Comparison of ENCODE assay signal across 1 cellular context in genomic region chr7:143383642-143383957, GRCh38.
TF ChIP-seq lines count a peak whose summit lies in the region.

No MANE protein-coding gene starts in this region.

TF ChIP-seq in A549, 52 proteins besides CTCF, POLR2A, EP300 and RAD21:
- TF ChIP-seq BCL3 (IDR thresholded peaks at IDR 0.05) (no peak), HOXB5 (CRISPR knock-in tag; IDR thresholded peaks at IDR 0.05) (no peak), CBX2 (IDR thresholded peaks at IDR 0.05; ENCODE audit: borderline replicate concordance, low read depth) (no peak), JUNB (IDR thresholded peaks at IDR 0.05) (no peak), HMGXB4 (CRISPR knock-in tag; IDR thresholded peaks at IDR 0.05; ENCODE audit: borderline replicate concordance) (no peak), KDM1A (IDR thresholded peaks at IDR 0.05; ENCODE audit: low read depth) (no peak), FOXS1 (CRISPR knock-in tag; IDR thresholded peaks at IDR 0.05) (no peak), REST (IDR thresholded peaks at IDR 0.05) (no peak), ESRRA (IDR thresholded peaks at IDR 0.05; ENCODE audit: borderline replicate concordance, low read length) (no peak), PHF8 (IDR thresholded peaks at IDR 0.05; ENCODE audit: borderline replicate concordance, low read depth) (no peak), ZNF302 (CRISPR knock-in tag; IDR thresholded peaks at IDR 0.05) (no peak), PBX3 (IDR thresholded peaks at IDR 0.05) (no peak), E2F6 (IDR thresholded peaks at IDR 0.05; ENCODE audit: borderline replicate concordance, low read depth) (no peak), MAFK (IDR thresholded peaks at IDR 0.05; ENCODE audit: partially characterized antibody) (no peak), FOSB (CRISPR knock-in tag; IDR thresholded peaks at IDR 0.05) (no peak), SREBF2 (IDR thresholded peaks at IDR 0.05) (no peak), HOXA7 (CRISPR knock-in tag; IDR thresholded peaks at IDR 0.05) (no peak)
